Comparison of ENCODE assay signal across 20 cellular contexts in genomic region chr9:121662359-121662758, GRCh38. TPM values are rescaled to one million over a fixed set of nuclear protein-coding genes. Genes with fewer than 3 reads are reported as not detected.
DNase-seq lines count a peak whose midpoint lies in the region; ATAC-seq, FAIRE-seq and TF ChIP-seq lines count a peak whose summit lies in the region.
"Had no signal": no experiment of that assay in that cellular context is flagged by ENCODE, and none has a peak within 500 bp of the region (broad histone marks: within the 10 kb centered on the region; RNA-seq: fewer than 3 reads in every experiment).

No MANE protein-coding gene starts in this region.

- H3K27ac Mint-ChIP-seq in nephron progenitor cell, result peak overlapping the region; percentile 86
- no peak overlapping the region for H3K27ac Mint-ChIP-seq in activated naive CD8-positive, alpha-beta T cell treated with anti-CD3 and anti-CD28 coated beads for 36 hours
- H3K27ac Mint-ChIP-seq: CD4-positive, alpha-beta memory T cell had no signal

- H3K4me3 Mint-ChIP-seq in nephron progenitor cell, result no peak overlapping the region
- no peak overlapping the region for H3K4me3 Mint-ChIP-seq in activated naive CD8-positive, alpha-beta T cell treated with anti-CD3 and anti-CD28 coated beads for 36 hours

- H3K27ac ChIP-seq in right atrium auricular region (peak overlapping the region; percentile 46 to 54), foreskin keratinocyte (no peak overlapping the region)
- H3K27ac ChIP-seq: HL-60, KMS-11, Peyer's patch had no signal

- H3K36me3 Mint-ChIP-seq in nephron progenitor cell (ENCODE audit: low read depth), result peaks cover 57% of the 10 kb centered on the region
- H3K36me3 Mint-ChIP-seq in activated naive CD8-positive, alpha-beta T cell treated with anti-CD3 and anti-CD28 coated beads for 36 hours, result no peaks in the 10 kb centered on the region
- H3K36me3 Mint-ChIP-seq: CD4-positive, alpha-beta memory T cell had no signal

- H3K9me3 Mint-ChIP-seq in nephron progenitor cell, result peaks cover 7% of the 10 kb centered on the region
- no peaks in the 10 kb centered on the region for H3K9me3 Mint-ChIP-seq in activated naive CD8-positive, alpha-beta T cell treated with anti-CD3 and anti-CD28 coated beads for 36 hours
- H3K9me3 Mint-ChIP-seq: CD4-positive, alpha-beta memory T cell had no signal

- intact Hi-C loops in cardiac septum (cut with DNase I), result no loop called here

- DNase-seq in right atrium auricular region (ENCODE audit: low spot score) (no peak), cardiac septum (ENCODE audit: low spot score) (no peak), bronchial epithelial cell (ENCODE audit: low read depth) (no peak), nephron progenitor cell (no peak), foreskin keratinocyte (no peak), D341Med (ENCODE audit: low spot score) (no peak), GM19240 (ENCODE audit: insufficient read length, low spot score) (no peak)
- DNase-seq in activated naive CD8-positive, alpha-beta T cell treated with anti-CD3 and anti-CD28 coated beads for 36 hours, result no peak
- DNase-seq: BE2C; CD4-positive, alpha-beta memory T cell; MG63; NCI-H1092 treated with DMSO at 0.1 percent for 48 hours; NCI-H187; NCI-H510A treated with DMSO at 0.1 percent for 48 hours; SHP77 treated with DMSO at 0.1 percent for 48 hours had no signal

- no peaks in the 10 kb centered on the region for H3K9me3 ChIP-seq in right atrium auricular region
- H3K9me3 ChIP-seq: BE2C, MG63, Peyer's patch had no signal

- H3K4me3 ChIP-seq in right atrium auricular region, result no peak overlapping the region
- no peak overlapping the region for H3K4me3 ChIP-seq in bronchial epithelial cell (ENCODE audit: low read depth, low read length)
- H3K4me3 ChIP-seq: MG63, Peyer's patch had no signal

- H3K36me3 ChIP-seq in right atrium auricular region (no peaks in the 10 kb centered on the region), bronchial epithelial cell (ENCODE audit: control insufficient read depth, insufficient read depth, low read length) (no peaks in the 10 kb centered on the region)
- H3K36me3 ChIP-seq: MG63, Peyer's patch had no signal

- peaks cover 2% of the 10 kb centered on the region for H3K27me3 Mint-ChIP-seq in nephron progenitor cell (ENCODE audit: low read depth, poor library complexity)
- H3K27me3 Mint-ChIP-seq in activated naive CD8-positive, alpha-beta T cell treated with anti-CD3 and anti-CD28 coated beads for 36 hours, result peaks cover 32% of the 10 kb centered on the region

- peak; percentile 18 for FAIRE-seq in bronchial epithelial cell (lab: Jason Lieb, UNC)
- FAIRE-seq: D721Med, H1 had no signal

- no peak for ATAC-seq in foreskin keratinocyte

- H3K27me3 ChIP-seq in right atrium auricular region (no peaks in the 10 kb centered on the region), bronchial epithelial cell (ENCODE audit: control insufficient read depth, insufficient read depth, low read length) (no peaks in the 10 kb centered on the region), foreskin keratinocyte (peaks cover 75% of the 10 kb centered on the region)
- H3K27me3 ChIP-seq: BE2C, MG63, Peyer's patch had no signal

- H3K4me1 Mint-ChIP-seq in nephron progenitor cell, result peaks cover 40% of the 10 kb centered on the region
- no peaks in the 10 kb centered on the region for H3K4me1 Mint-ChIP-seq in activated naive CD8-positive, alpha-beta T cell treated with anti-CD3 and anti-CD28 coated beads for 36 hours
- H3K4me1 Mint-ChIP-seq: CD4-positive, alpha-beta memory T cell had no signal

- TF ChIP-seq CTCF in right atrium auricular region (IDR thresholded peaks at IDR 0.05), result no peak
- no peak for TF ChIP-seq CTCF in bronchial epithelial cell (IDR thresholded peaks at IDR 0.05; ENCODE audit: insufficient read depth, low read length, severe bottlenecking)
- no peak for TF ChIP-seq CTCF in nephron progenitor cell (IDR thresholded peaks at IDR 0.05)
- TF ChIP-seq CTCF in foreskin keratinocyte (conservative IDR thresholded peaks at IDR 0.05), result no peak

- H3K4me1 ChIP-seq in right atrium auricular region (peaks cover 0 to 66% of the 10 kb centered on the region in 2 donors), foreskin keratinocyte (no peaks in the 10 kb centered on the region)
- H3K4me1 ChIP-seq: BE2C had no signal

RNA-seq across cellular contexts. Expression of gene DAB2IP, which starts 10.9 kb away (rescaled TPM):
- total RNA-seq in right atrium auricular region (10 to 100 TPM; 38.0 to 47.0 TPM), cardiac septum (60.3 TPM), bronchial epithelial cell (8.4 TPM in 2 replicates), foreskin keratinocyte (26.5 and 26.6 TPM in 2 replicates)
- 12.5 and 14.1 TPM in 2 replicates for polyA plus RNA-seq in foreskin keratinocyte
- total RNA-seq in activated naive CD8-positive, alpha-beta T cell treated with anti-CD3 and anti-CD28 coated beads for 36 hours, result under 1 TPM; 0.18 to 0.33 TPM
- total RNA-seq: CD4-positive, alpha-beta memory T cell had no signal
- polyA plus RNA-seq: CD4-positive, alpha-beta memory T cell had no signal
